Comparison of ENCODE assay signal across 24 cellular contexts in genomic region chr16:68215302-68215701, GRCh38. TPM values are rescaled to one million over a fixed set of nuclear protein-coding genes. Genes with fewer than 3 reads are reported as not detected.
DNase-seq lines count a peak whose midpoint lies in the region; ATAC-seq and TF ChIP-seq lines count a peak whose summit lies in the region.
"Had no signal": no experiment of that assay in that cellular context is flagged by ENCODE, and none has a peak within 500 bp of the region (broad histone marks: within the 10 kb centered on the region; RNA-seq: fewer than 3 reads in every experiment).

No MANE protein-coding gene starts in this region.

- no peaks in the 10 kb centered on the region for H3K27me3 Mint-ChIP-seq in activated T-cell treated with anti-CD3 and anti-CD28 coated beads, Interleukin-2, amount 50 U/mL, for 24 hours
- no peaks in the 10 kb centered on the region for H3K27me3 Mint-ChIP-seq in activated T-cell treated with anti-CD3 and anti-CD28 coated beads, Interleukin-2, amount 50 U/mL, for 4 hours (ENCODE audit: low read depth)
- no peaks in the 10 kb centered on the region for H3K27me3 Mint-ChIP-seq in memory B cell
- no peaks in the 10 kb centered on the region for H3K27me3 Mint-ChIP-seq in stimulated activated memory B cell treated with anti-CD40 and anti-IgM and Interleukin-4, amounts not matched to agents 10 μg/mL and 1 μg/mL and 100 μg/mL, for 72 hours
- H3K27me3 Mint-ChIP-seq: dendritic cell treated with granulocyte-macrophage colony-stimulating factor and Interleukin-4, amounts not matched to agents 40 ng/mL and 50 ng/mL, for 4 days had no signal

- H3K9me3 ChIP-seq in HEK293 (ENCODE audit: control insufficient read depth, insufficient read depth, low read depth, low read length) = no peaks in the 10 kb centered on the region
- H3K9me3 ChIP-seq: upper lobe of right lung had no signal

- no peak overlapping the region for H3K4me3 ChIP-seq in HEK293 (ENCODE audit: low read depth, low read length)
- H3K4me3 ChIP-seq: GM12878, lung, upper lobe of right lung had no signal

- CTCF ChIA-PET in HEK293 (lab: Yijun Ruan, JAX) = no interaction called here

- H3K4me3 Mint-ChIP-seq in activated T-cell treated with anti-CD3 and anti-CD28 coated beads, Interleukin-2, amount 50 U/mL, for 24 hours = no peak overlapping the region
- no peak overlapping the region for H3K4me3 Mint-ChIP-seq in activated T-cell treated with anti-CD3 and anti-CD28 coated beads, Interleukin-2, amount 50 U/mL, for 4 hours
- no peak overlapping the region for H3K4me3 Mint-ChIP-seq in memory B cell
- H3K4me3 Mint-ChIP-seq in stimulated activated memory B cell treated with anti-CD40 and anti-IgM and Interleukin-4, amounts not matched to agents 10 μg/mL and 1 μg/mL and 100 μg/mL, for 72 hours = no peak overlapping the region
- H3K4me3 Mint-ChIP-seq: dendritic cell treated with granulocyte-macrophage colony-stimulating factor and Interleukin-4, amounts not matched to agents 40 ng/mL and 50 ng/mL, for 4 days had no signal

- TF ChIP-seq CTCF in HEK293 (tag by site-specific recombination; IDR thresholded peaks at IDR 0.05) = no peak

- POLR2A ChIA-PET in HEK293 (lab: Yijun Ruan, JAX) = no interaction called here

- no peak overlapping the region for H3K27ac ChIP-seq in HEK293 (ENCODE audit: extremely low read depth, low read depth, low read length)
- H3K27ac ChIP-seq: upper lobe of right lung had no signal

- H3K4me1 Mint-ChIP-seq in activated T-cell treated with anti-CD3 and anti-CD28 coated beads, Interleukin-2, amount 50 U/mL, for 24 hours (ENCODE audit: low read depth) = peaks cover 41% of the 10 kb centered on the region
- peaks cover 32% of the 10 kb centered on the region for H3K4me1 Mint-ChIP-seq in activated T-cell treated with anti-CD3 and anti-CD28 coated beads, Interleukin-2, amount 50 U/mL, for 4 hours (ENCODE audit: low read depth)
- peaks cover 3% of the 10 kb centered on the region for H3K4me1 Mint-ChIP-seq in memory B cell
- H3K4me1 Mint-ChIP-seq in stimulated activated memory B cell treated with anti-CD40 and anti-IgM and Interleukin-4, amounts not matched to agents 10 μg/mL and 1 μg/mL and 100 μg/mL, for 72 hours = no peaks in the 10 kb centered on the region

- peaks cover 0 to 3% of the 10 kb centered on the region in 2 experiments; a peak in 2 of 3 replicates for H3K36me3 ChIP-seq in HEK293 (ENCODE audit: control insufficient read depth in 2 of 2, insufficient read depth in 1 of 2, low read length in 2 of 2)

- no peak for ATAC-seq in activated T-cell treated with anti-CD3 and anti-CD28 coated beads, Interleukin-2, amount 50 U/mL, for 4 hours
- no peak for ATAC-seq in memory B cell (ENCODE audit: low read depth)
- no peak for ATAC-seq in stimulated activated memory B cell treated with anti-CD40 and anti-IgM and Interleukin-4, amounts not matched to agents 10 μg/mL and 1 μg/mL and 100 μg/mL, for 72 hours
- ATAC-seq in HG03108 (IDR thresholded peaks at IDR 0.05; ENCODE audit: unreplicated experiment) = no peak
- ATAC-seq: activated CD4-positive, CD25-positive, alpha-beta regulatory T cell treated with anti-CD3 and anti-CD28 coated beads, Interleukin-2, amount 50 U/mL, for 24 hours; GM12878; upper lobe of right lung had no signal

- peak overlapping the region; percentile 42 for H3K27ac Mint-ChIP-seq in activated T-cell treated with anti-CD3 and anti-CD28 coated beads, Interleukin-2, amount 50 U/mL, for 24 hours
- H3K27ac Mint-ChIP-seq in memory B cell = peak overlapping the region; percentile 67
- H3K27ac Mint-ChIP-seq in stimulated activated memory B cell treated with anti-CD40 and anti-IgM and Interleukin-4, amounts not matched to agents 10 μg/mL and 1 μg/mL and 100 μg/mL, for 72 hours = peak overlapping the region; percentile 29
- H3K27ac Mint-ChIP-seq: dendritic cell treated with granulocyte-macrophage colony-stimulating factor and Interleukin-4, amounts not matched to agents 40 ng/mL and 50 ng/mL, for 4 days had no signal

- no peaks in the 10 kb centered on the region for H3K4me1 ChIP-seq in HEK293 (ENCODE audit: control insufficient read depth, insufficient read depth, low read length)
- H3K4me1 ChIP-seq: upper lobe of right lung had no signal

- H3K9me3 Mint-ChIP-seq in activated T-cell treated with anti-CD3 and anti-CD28 coated beads, Interleukin-2, amount 50 U/mL, for 24 hours = no peaks in the 10 kb centered on the region
- no peaks in the 10 kb centered on the region for H3K9me3 Mint-ChIP-seq in activated T-cell treated with anti-CD3 and anti-CD28 coated beads, Interleukin-2, amount 50 U/mL, for 4 hours
- no peaks in the 10 kb centered on the region for H3K9me3 Mint-ChIP-seq in memory B cell
- no peaks in the 10 kb centered on the region for H3K9me3 Mint-ChIP-seq in stimulated activated memory B cell treated with anti-CD40 and anti-IgM and Interleukin-4, amounts not matched to agents 10 μg/mL and 1 μg/mL and 100 μg/mL, for 72 hours
- H3K9me3 Mint-ChIP-seq: dendritic cell treated with granulocyte-macrophage colony-stimulating factor and Interleukin-4, amounts not matched to agents 40 ng/mL and 50 ng/mL, for 4 days had no signal

- peaks cover 54% of the 10 kb centered on the region for H3K36me3 Mint-ChIP-seq in activated T-cell treated with anti-CD3 and anti-CD28 coated beads, Interleukin-2, amount 50 U/mL, for 24 hours (ENCODE audit: low read depth)
- peaks cover 5% of the 10 kb centered on the region for H3K36me3 Mint-ChIP-seq in activated T-cell treated with anti-CD3 and anti-CD28 coated beads, Interleukin-2, amount 50 U/mL, for 4 hours (ENCODE audit: insufficient read depth)
- peaks cover 6% of the 10 kb centered on the region for H3K36me3 Mint-ChIP-seq in memory B cell
- H3K36me3 Mint-ChIP-seq in stimulated activated memory B cell treated with anti-CD40 and anti-IgM and Interleukin-4, amounts not matched to agents 10 μg/mL and 1 μg/mL and 100 μg/mL, for 72 hours = peaks cover 17% of the 10 kb centered on the region

- DNase-seq in activated T-cell treated with anti-CD3 and anti-CD28 coated beads, Interleukin-2, amount 50 U/mL, for 24 hours = no peak
- no peak for DNase-seq in activated T-cell treated with anti-CD3 and anti-CD28 coated beads, Interleukin-2, amount 50 U/mL, for 4 hours
- DNase-seq in memory B cell (ENCODE audit: low spot score in 2 of 2) = no peak
- no peak for DNase-seq in SW 1271 (lab: John Stamatoyannopoulos, UW)
- DNase-seq in C1 segment of cervical spinal cord (lab: John Stamatoyannopoulos, UW) = no peak
- DNase-seq: ACHN; activated gamma-delta T cell; amygdala; glutamatergic neuron; KG1; kidney glomerular epithelial cell; NCI-H526; right cardiac atrium; stimulated activated CD4-positive, alpha-beta T cell treated with anti-CD3 and anti-CD28 coated beads, Interleukin-12 subunit alpha, Interleukin-12 subunit beta, amount 100 ng/mL, for 4 hours; stimulated activated CD4-positive, alpha-beta T cell treated with anti-CD3 and anti-CD28 coated beads, Interleukin-4, amount 100 ng/mL, for 4 hours; upper lobe of right lung had no signal

TF ChIP-seq in HEK293, 187 proteins besides CTCF, POLR2A, EP300 and RAD21 (continues in another document):
- TF ChIP-seq PRDM10 (tag by site-specific recombination; IDR thresholded peaks at IDR 0.05) = peak; percentile 41; the same call in 1 of the 2 replicates
- TF ChIP-seq MEIS1 (CRISPR knock-in tag; IDR thresholded peaks at IDR 0.05; ENCODE audit: borderline replicate concordance) = no peak
- no peak for TF ChIP-seq TRIM28 (IDR thresholded peaks at IDR 0.05; ENCODE audit: borderline replicate concordance, low read length)
- TF ChIP-seq ZNF37A (tag by site-specific recombination; IDR thresholded peaks at IDR 0.05) = no peak
- no peak for TF ChIP-seq ATF2 (tag by site-specific recombination; IDR thresholded peaks at IDR 0.05; ENCODE audit: low read depth)

RNA-seq across cellular contexts. Expression of gene ESRP2, which starts 20.6 kb away (rescaled TPM):
- total RNA-seq in activated T-cell treated with anti-CD3 and anti-CD28 coated beads, Interleukin-2, amount 50 U/mL, for 4 hours = 1 to 10 TPM in 1 of 3 donors, under 1 TPM in 2; 0.53 to 1.3 (median 0.68) TPM
- total RNA-seq: cardiac septum had no signal

RNA-seq across cellular contexts. Expression of gene PLA2G15, which starts 29.9 kb away (rescaled TPM):
- 10 to 100 TPM in 1 of 3 donors, 1 to 10 TPM in 2; 7.4 to 11.0 (median 7.9) TPM for total RNA-seq in activated T-cell treated with anti-CD3 and anti-CD28 coated beads, Interleukin-2, amount 50 U/mL, for 4 hours

RNA-seq across cellular contexts. Expression of gene SLC7A6, which starts 49.0 kb away (rescaled TPM):
- total RNA-seq in activated T-cell treated with anti-CD3 and anti-CD28 coated beads, Interleukin-2, amount 50 U/mL, for 4 hours = 100 to 1,000 TPM in 2 of 3 donors, 10 to 100 TPM in 1; 91.3 to 103 (median 103) TPM
